18 cellular contexts compared by ENCODE assay signal in genomic region chr2:223416826-223417610, GRCh38.
DNase-seq lines count a peak whose midpoint lies in the region; ATAC-seq and TF ChIP-seq lines count a peak whose summit lies in the region.
"Had no signal": no experiment of that assay in that cellular context is flagged by ENCODE, and none has a peak within 500 bp of the region (broad histone marks: within the 10 kb centered on the region; RNA-seq: fewer than 3 reads in every experiment).

No MANE protein-coding gene starts in this region.

- no peaks in the 10 kb centered on the region for H3K36me3 ChIP-seq in right atrium auricular region
- H3K36me3 ChIP-seq in thoracic aorta, result no peaks in the 10 kb centered on the region
- H3K36me3 ChIP-seq: Peyer's patch, WERI-Rb-1 had no signal

- ATAC-seq in thoracic aorta (ENCODE audit: insufficient number of reproducible peaks, low FRiP score, low read depth) (no peak), T-helper 17 cell (no peak)
- ATAC-seq: activated CD8-positive, alpha-beta T cell treated with anti-CD3 and anti-CD28 coated beads for 36 hours; activated T-cell treated with anti-CD3 and anti-CD28 coated beads, Interleukin-2, amount 50 U/mL, for 72 hours; natural killer cell had no signal

- no peak overlapping the region for H3K4me2 ChIP-seq in H9 (ENCODE audit: insufficient read depth, insufficient read length, low read length)

- no peak overlapping the region for H4K91ac ChIP-seq in H9 (ENCODE audit: insufficient read length, low read depth, low read length)

- no peak overlapping the region for H2BK5ac ChIP-seq in H9 (ENCODE audit: insufficient read length, low read length)

- H3K9me3 Mint-ChIP-seq in H9, result no peaks in the 10 kb centered on the region; a peak in 1 of 5 replicates
- H3K9me3 Mint-ChIP-seq: activated CD8-positive, alpha-beta T cell treated with anti-CD3 and anti-CD28 coated beads for 36 hours; activated naive CD8-positive, alpha-beta T cell treated with anti-CD3 and anti-CD28 coated beads for 36 hours; activated T-cell treated with anti-CD3 and anti-CD28 coated beads, Interleukin-2, amount 50 U/mL, for 72 hours had no signal

- no peak overlapping the region for H3K9ac ChIP-seq in H9 (ENCODE audit: extremely low read depth, insufficient read length, low read length)

- H3K4me3 ChIP-seq in choroid plexus epithelial cell (ENCODE audit: low read depth, low read length), result no peak overlapping the region
- no peak overlapping the region for H3K4me3 ChIP-seq in right atrium auricular region
- H3K4me3 ChIP-seq in thoracic aorta, result no peak overlapping the region
- H3K4me3 ChIP-seq: Peyer's patch had no signal

- H2BK20ac ChIP-seq in H9 (ENCODE audit: low read depth, low read length, poor library complexity, severe bottlenecking), result no peak overlapping the region

- H3K14ac ChIP-seq in H9 (ENCODE audit: insufficient read depth, low read length), result no peak overlapping the region

- DNase-seq in GM04504 (ENCODE audit: low read depth), result peak; percentile 24
- peak; percentile 2 for DNase-seq in choroid plexus epithelial cell (ENCODE audit: low read depth)
- DNase-seq in right atrium auricular region (ENCODE audit: low spot score), result peak; percentile 70
- DNase-seq in thoracic aorta (ENCODE audit: low spot score), result no peak
- no peak for DNase-seq in T-helper 17 cell
- DNase-seq in H9, result no peak
- no peak for DNase-seq in NCI-H2171 (lab: John Stamatoyannopoulos, UW)
- DNase-seq: activated CD8-positive, alpha-beta T cell treated with anti-CD3 and anti-CD28 coated beads for 36 hours; activated naive CD8-positive, alpha-beta T cell treated with anti-CD3 and anti-CD28 coated beads for 36 hours; activated T-cell treated with anti-CD3 and anti-CD28 coated beads, Interleukin-2, amount 50 U/mL, for 72 hours; central memory CD4-positive, alpha-beta T cell; natural killer cell; NCI-H2081; NCI-H526; Peyer's patch; SW 1271; WERI-Rb-1 had no signal

- H3K27me3 ChIP-seq in right atrium auricular region, result no peaks in the 10 kb centered on the region
- no peaks in the 10 kb centered on the region for H3K27me3 ChIP-seq in thoracic aorta (replicated peaks; ENCODE audit: insufficient read depth)
- H3K27me3 ChIP-seq in H9 (ENCODE audit: insufficient read depth, low read length), result no peaks in the 10 kb centered on the region
- H3K27me3 ChIP-seq: Peyer's patch had no signal

- H4K20me1 ChIP-seq in H9 (ENCODE audit: control insufficient read depth, insufficient read depth, insufficient read length), result no peaks in the 10 kb centered on the region

- H3K79me1 ChIP-seq in H9 (ENCODE audit: insufficient read depth, low read depth, low read length, poor library complexity, severe bottlenecking), result no peaks in the 10 kb centered on the region

- no peak overlapping the region for H2BK12ac ChIP-seq in H9 (ENCODE audit: insufficient read length, low read depth, low read length)

- H3K23me2 ChIP-seq in H9 (ENCODE audit: insufficient read length, low read depth, low read length, poor library complexity, severe bottlenecking), result no peaks in the 10 kb centered on the region

- H3K27me3 Mint-ChIP-seq in T-helper 17 cell (no peaks in the 10 kb centered on the region), H9 (ENCODE audit: low read depth) (peaks cover 15% of the 10 kb centered on the region)
- H3K27me3 Mint-ChIP-seq: activated CD8-positive, alpha-beta T cell treated with anti-CD3 and anti-CD28 coated beads for 36 hours; activated naive CD8-positive, alpha-beta T cell treated with anti-CD3 and anti-CD28 coated beads for 36 hours had no signal

- no peak overlapping the region for H3K18ac ChIP-seq in H9 (ENCODE audit: insufficient read length, low read depth, low read length)

- TF ChIP-seq CTCF in choroid plexus epithelial cell (conservative IDR thresholded peaks at IDR 0.05; ENCODE audit: low read depth, low read length), result no peak
- no peak for TF ChIP-seq CTCF in right atrium auricular region (IDR thresholded peaks at IDR 0.05)
- no peak for TF ChIP-seq CTCF in thoracic aorta (IDR thresholded peaks at IDR 0.05)
- no peak for TF ChIP-seq CTCF in H9 (conservative IDR thresholded peaks at IDR 0.05)

- H3K4me3 Mint-ChIP-seq in T-helper 17 cell (no peak overlapping the region), H9 (no peak overlapping the region)
- H3K4me3 Mint-ChIP-seq: activated CD8-positive, alpha-beta T cell treated with anti-CD3 and anti-CD28 coated beads for 36 hours; activated naive CD8-positive, alpha-beta T cell treated with anti-CD3 and anti-CD28 coated beads for 36 hours; activated T-cell treated with anti-CD3 and anti-CD28 coated beads, Interleukin-2, amount 50 U/mL, for 72 hours; natural killer cell had no signal

- no peak overlapping the region for H4K8ac ChIP-seq in H9 (replicated peaks; ENCODE audit: insufficient read length, low read depth, low read length)

- H3K27ac ChIP-seq in right atrium auricular region (peak overlapping the region in 1 of 2 donors; percentile 46), thoracic aorta (peak overlapping the region; percentile 23 to 61), H9 (ENCODE audit: insufficient read length, low read depth, low read length) (no peak overlapping the region)
- H3K27ac ChIP-seq: C4-2B, Peyer's patch, WERI-Rb-1 had no signal

- H3T11ph ChIP-seq in H9 (ENCODE audit: low read length), result no peak overlapping the region

- no peak overlapping the region for H2BK15ac ChIP-seq in H9 (ENCODE audit: low read depth, low read length)

- H4K5ac ChIP-seq in H9 (ENCODE audit: insufficient read length, low read depth, low read length), result no peak overlapping the region

- H3K23ac ChIP-seq in H9 (ENCODE audit: insufficient read length, low read depth, low read length), result no peak overlapping the region

- H3K79me2 ChIP-seq in H9 (ENCODE audit: insufficient read depth, low read length), result no peaks in the 10 kb centered on the region

- no peak overlapping the region for H3K4ac ChIP-seq in H9 (ENCODE audit: low read depth, low read length)

- H3K4me1 ChIP-seq in right atrium auricular region (no peaks in the 10 kb centered on the region), thoracic aorta (ENCODE audit: control insufficient read depth in 1 of 2, low read depth in 2 of 2) (peaks cover 7 to 53% of the 10 kb centered on the region in 2 donors), H9 (ENCODE audit: insufficient read depth, low read length) (no peaks in the 10 kb centered on the region)
- H3K4me1 ChIP-seq: Peyer's patch had no signal

- H3K9me3 ChIP-seq in right atrium auricular region, result no peaks in the 10 kb centered on the region
- no peaks in the 10 kb centered on the region for H3K9me3 ChIP-seq in thoracic aorta
- H3K9me3 ChIP-seq in T-helper 17 cell (ENCODE audit: control insufficient read depth, low read length, poor library complexity, severe bottlenecking), result no peaks in the 10 kb centered on the region
- H3K9me3 ChIP-seq in H9 (ENCODE audit: control insufficient read depth, low read depth, low read length), result no peaks in the 10 kb centered on the region
- H3K9me3 ChIP-seq: Peyer's patch had no signal

- WGBS in H9 (ENCODE audit: extremely low coverage, insufficient read length, low lambda C conversion rate), result no CpG with 5 or more reads among the region's 8 CpGs

- no peak overlapping the region for H2BK120ac ChIP-seq in H9 (ENCODE audit: low read depth, low read length, poor library complexity, severe bottlenecking)

- H3K36me3 Mint-ChIP-seq in T-helper 17 cell (ENCODE audit: low read depth) (no peaks in the 10 kb centered on the region), H9 (ENCODE audit: insufficient read depth in 1 of 3, low read depth in 3 of 3) (no peaks in the 10 kb centered on the region)
- H3K36me3 Mint-ChIP-seq: activated naive CD8-positive, alpha-beta T cell treated with anti-CD3 and anti-CD28 coated beads for 36 hours; natural killer cell had no signal

- H2AFZ ChIP-seq in H9 (ENCODE audit: low read length), result no peak overlapping the region

- no peak overlapping the region for H2AK5ac ChIP-seq in H9 (ENCODE audit: insufficient read length, low read length)

- no peak overlapping the region for H3K56ac ChIP-seq in H9 (ENCODE audit: insufficient read length, low read depth, low read length)

- no peaks in the 10 kb centered on the region for H3K4me1 Mint-ChIP-seq in T-helper 17 cell
- H3K4me1 Mint-ChIP-seq in H9, result no peaks in the 10 kb centered on the region
- H3K4me1 Mint-ChIP-seq: activated naive CD8-positive, alpha-beta T cell treated with anti-CD3 and anti-CD28 coated beads for 36 hours; natural killer cell had no signal

- no peak overlapping the region for H3K27ac Mint-ChIP-seq in T-helper 17 cell
- no peak overlapping the region for H3K27ac Mint-ChIP-seq in H9
- H3K27ac Mint-ChIP-seq: activated CD8-positive, alpha-beta T cell treated with anti-CD3 and anti-CD28 coated beads for 36 hours; activated naive CD8-positive, alpha-beta T cell treated with anti-CD3 and anti-CD28 coated beads for 36 hours; activated T-cell treated with anti-CD3 and anti-CD28 coated beads, Interleukin-2, amount 50 U/mL, for 72 hours; natural killer cell had no signal

Comparison
In these comparisons a context has a peak if more than half of its experiments do, and no peak if none do; other contexts are left out.
1. DNase-seq: peak in GM04504 (single experiment), choroid plexus epithelial cell (single experiment) and right atrium auricular region (single experiment); none in thoracic aorta (single experiment), T-helper 17 cell (0 of 3), H9 (single experiment) and NCI-H2171 (single experiment).